1 cellular context compared by ENCODE assay signal in the genomic region with DNA sequence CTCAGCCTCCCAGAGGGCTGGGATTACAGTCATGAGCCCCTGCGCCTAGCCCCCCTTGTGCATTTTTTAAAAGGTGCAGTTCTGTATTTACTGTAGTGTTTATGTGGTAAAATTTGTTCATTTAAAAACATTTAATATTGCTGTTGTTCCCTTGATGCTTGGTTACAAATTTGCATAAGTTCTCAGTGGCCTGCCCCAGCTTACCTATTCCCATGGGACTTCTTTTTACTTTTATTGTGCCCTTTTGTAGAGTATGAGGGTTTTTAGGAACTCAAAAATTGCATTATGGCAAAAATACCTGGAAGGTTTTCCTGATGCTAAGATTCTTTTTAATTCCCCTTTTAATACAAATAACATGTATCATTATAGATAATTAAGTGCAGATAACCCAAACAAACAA.
TF ChIP-seq lines count a peak whose summit lies in the region.

No MANE protein-coding gene starts in this region.

TF ChIP-seq in GM23338, 12 proteins besides CTCF, POLR2A, EP300 and RAD21 (continued from another document):
- TF ChIP-seq, protein P1, sequence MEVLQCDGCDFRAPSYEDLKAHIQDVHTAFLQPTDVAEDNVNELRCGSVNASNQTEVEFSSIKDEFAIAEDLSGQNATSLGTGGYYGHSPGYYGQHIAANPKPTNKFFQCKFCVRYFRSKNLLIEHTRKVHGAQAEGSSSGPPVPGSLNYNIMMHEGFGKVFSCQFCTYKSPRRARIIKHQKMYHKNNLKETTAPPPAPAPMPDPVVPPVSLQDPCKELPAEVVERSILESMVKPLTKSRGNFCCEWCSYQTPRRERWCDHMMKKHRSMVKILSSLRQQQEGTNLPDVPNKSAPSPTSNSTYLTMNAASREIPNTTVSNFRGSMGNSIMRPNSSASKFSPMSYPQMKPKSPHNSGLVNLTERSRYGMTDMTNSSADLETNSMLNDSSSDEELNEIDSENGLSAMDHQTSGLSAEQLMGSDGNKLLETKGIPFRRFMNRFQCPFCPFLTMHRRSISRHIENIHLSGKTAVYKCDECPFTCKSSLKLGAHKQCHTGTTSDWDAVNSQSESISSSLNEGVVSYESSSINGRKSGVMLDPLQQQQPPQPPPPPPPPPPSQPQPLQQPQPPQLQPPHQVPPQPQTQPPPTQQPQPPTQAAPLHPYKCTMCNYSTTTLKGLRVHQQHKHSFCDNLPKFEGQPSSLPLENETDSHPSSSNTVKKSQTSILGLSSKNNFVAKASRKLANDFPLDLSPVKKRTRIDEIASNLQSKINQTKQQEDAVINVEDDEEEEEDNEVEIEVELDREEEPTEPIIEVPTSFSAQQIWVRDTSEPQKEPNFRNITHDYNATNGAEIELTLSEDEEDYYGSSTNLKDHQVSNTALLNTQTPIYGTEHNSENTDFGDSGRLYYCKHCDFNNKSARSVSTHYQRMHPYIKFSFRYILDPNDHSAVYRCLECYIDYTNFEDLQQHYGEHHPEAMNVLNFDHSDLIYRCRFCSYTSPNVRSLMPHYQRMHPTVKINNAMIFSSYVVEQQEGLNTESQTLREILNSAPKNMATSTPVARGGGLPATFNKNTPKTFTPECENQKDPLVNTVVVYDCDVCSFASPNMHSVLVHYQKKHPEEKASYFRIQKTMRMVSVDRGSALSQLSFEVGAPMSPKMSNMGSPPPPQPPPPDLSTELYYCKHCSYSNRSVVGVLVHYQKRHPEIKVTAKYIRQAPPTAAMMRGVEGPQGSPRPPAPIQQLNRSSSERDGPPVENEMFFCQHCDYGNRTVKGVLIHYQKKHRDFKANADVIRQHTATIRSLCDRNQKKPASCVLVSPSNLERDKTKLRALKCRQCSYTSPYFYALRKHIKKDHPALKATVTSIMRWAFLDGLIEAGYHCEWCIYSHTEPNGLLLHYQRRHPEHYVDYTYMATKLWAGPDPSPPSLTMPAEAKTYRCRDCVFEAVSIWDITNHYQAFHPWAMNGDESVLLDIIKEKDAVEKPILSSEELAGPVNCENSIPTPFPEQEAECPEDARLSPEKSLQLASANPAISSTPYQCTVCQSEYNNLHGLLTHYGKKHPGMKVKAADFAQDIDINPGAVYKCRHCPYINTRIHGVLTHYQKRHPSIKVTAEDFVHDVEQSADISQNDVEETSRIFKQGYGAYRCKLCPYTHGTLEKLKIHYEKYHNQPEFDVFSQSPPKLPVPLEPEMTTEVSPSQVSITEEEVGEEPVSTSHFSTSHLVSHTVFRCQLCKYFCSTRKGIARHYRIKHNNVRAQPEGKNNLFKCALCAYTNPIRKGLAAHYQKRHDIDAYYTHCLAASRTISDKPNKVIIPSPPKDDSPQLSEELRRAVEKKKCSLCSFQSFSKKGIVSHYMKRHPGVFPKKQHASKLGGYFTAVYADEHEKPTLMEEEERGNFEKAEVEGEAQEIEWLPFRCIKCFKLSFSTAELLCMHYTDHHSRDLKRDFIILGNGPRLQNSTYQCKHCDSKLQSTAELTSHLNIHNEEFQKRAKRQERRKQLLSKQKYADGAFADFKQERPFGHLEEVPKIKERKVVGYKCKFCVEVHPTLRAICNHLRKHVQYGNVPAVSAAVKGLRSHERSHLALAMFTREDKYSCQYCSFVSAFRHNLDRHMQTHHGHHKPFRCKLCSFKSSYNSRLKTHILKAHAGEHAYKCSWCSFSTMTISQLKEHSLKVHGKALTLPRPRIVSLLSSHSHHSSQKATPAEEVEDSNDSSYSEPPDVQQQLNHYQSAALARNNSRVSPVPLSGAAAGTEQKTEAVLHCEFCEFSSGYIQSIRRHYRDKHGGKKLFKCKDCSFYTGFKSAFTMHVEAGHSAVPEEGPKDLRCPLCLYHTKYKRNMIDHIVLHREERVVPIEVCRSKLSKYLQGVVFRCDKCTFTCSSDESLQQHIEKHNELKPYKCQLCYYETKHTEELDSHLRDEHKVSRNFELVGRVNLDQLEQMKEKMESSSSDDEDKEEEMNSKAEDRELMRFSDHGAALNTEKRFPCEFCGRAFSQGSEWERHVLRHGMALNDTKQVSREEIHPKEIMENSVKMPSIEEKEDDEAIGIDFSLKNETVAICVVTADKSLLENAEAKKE (CRISPR knock-in tag; IDR thresholded peaks at IDR 0.05) = no peak
- TF ChIP-seq, protein P2, sequence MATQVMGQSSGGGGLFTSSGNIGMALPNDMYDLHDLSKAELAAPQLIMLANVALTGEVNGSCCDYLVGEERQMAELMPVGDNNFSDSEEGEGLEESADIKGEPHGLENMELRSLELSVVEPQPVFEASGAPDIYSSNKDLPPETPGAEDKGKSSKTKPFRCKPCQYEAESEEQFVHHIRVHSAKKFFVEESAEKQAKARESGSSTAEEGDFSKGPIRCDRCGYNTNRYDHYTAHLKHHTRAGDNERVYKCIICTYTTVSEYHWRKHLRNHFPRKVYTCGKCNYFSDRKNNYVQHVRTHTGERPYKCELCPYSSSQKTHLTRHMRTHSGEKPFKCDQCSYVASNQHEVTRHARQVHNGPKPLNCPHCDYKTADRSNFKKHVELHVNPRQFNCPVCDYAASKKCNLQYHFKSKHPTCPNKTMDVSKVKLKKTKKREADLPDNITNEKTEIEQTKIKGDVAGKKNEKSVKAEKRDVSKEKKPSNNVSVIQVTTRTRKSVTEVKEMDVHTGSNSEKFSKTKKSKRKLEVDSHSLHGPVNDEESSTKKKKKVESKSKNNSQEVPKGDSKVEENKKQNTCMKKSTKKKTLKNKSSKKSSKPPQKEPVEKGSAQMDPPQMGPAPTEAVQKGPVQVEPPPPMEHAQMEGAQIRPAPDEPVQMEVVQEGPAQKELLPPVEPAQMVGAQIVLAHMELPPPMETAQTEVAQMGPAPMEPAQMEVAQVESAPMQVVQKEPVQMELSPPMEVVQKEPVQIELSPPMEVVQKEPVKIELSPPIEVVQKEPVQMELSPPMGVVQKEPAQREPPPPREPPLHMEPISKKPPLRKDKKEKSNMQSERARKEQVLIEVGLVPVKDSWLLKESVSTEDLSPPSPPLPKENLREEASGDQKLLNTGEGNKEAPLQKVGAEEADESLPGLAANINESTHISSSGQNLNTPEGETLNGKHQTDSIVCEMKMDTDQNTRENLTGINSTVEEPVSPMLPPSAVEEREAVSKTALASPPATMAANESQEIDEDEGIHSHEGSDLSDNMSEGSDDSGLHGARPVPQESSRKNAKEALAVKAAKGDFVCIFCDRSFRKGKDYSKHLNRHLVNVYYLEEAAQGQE (IDR thresholded peaks at IDR 0.05; ENCODE audit: unreplicated experiment) = no peak
